ENCODE assay signal across 15 cellular contexts in the genomic region with DNA sequence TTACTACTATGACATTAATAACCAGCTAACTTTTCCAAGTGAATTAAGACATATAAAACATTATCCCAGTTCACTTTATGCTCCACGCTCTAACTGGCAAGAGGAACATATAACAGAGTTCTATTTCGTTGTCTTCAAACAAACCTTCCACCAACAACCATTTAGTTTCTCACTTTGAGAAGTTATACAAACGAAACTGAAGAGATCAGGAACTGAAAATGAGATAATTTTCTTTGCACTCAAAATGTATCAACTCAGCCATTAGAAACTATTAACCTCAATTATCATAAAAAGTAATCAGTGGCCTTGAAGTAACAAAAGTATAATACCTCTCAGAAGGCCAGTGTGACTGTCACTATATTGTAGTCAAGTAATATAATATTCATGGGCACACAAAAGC.
DNase-seq lines count a peak whose midpoint lies in the region; ATAC-seq, FAIRE-seq and TF ChIP-seq lines count a peak whose summit lies in the region.
"Had no signal": no experiment of that assay in that cellular context is flagged by ENCODE, and none has a peak within 500 bp of the region (broad histone marks: within the 10 kb centered on the region; RNA-seq: fewer than 3 reads in every experiment).

No MANE protein-coding gene starts in this region.

- peaks cover 30% of the 10 kb centered on the region for H3K36me3 Mint-ChIP-seq in activated CD8-positive, alpha-beta T cell treated with anti-CD3 and anti-CD28 coated beads for 36 hours (ENCODE audit: low read depth)
- peaks cover 23 to 42% of the 10 kb centered on the region in 2 donors for H3K36me3 Mint-ChIP-seq in CD14-positive monocyte

- WGBS in spleen, 5 donors = 58 to 84% (median 65%) methylated on average over 3 of the region's 3 CpGs

- no peaks in the 10 kb centered on the region for H3K9me3 Mint-ChIP-seq in activated CD8-positive, alpha-beta T cell treated with anti-CD3 and anti-CD28 coated beads for 36 hours
- peaks cover 0 to 12% (median 2%) of the 10 kb centered on the region in 7 donors for H3K9me3 Mint-ChIP-seq in CD14-positive monocyte

- intact Hi-C loops in activated CD8-positive, alpha-beta T cell treated with anti-CD3 and anti-CD28 coated beads for 36 hours (cut with micrococcal nuclease) = no loop called here
- intact Hi-C loops in spleen (cut with DNase I; ENCODE audit: low total_unique reads) = no loop called here
- intact Hi-C loops in CD14-positive monocyte (cut with micrococcal nuclease) = no loop called here

- H3K4me1 Mint-ChIP-seq in activated CD8-positive, alpha-beta T cell treated with anti-CD3 and anti-CD28 coated beads for 36 hours (ENCODE audit: low read depth) = no peaks in the 10 kb centered on the region
- H3K4me1 Mint-ChIP-seq in CD14-positive monocyte = no peaks in the 10 kb centered on the region

- no peak for DNase-seq in activated CD8-positive, alpha-beta T cell treated with anti-CD3 and anti-CD28 coated beads for 36 hours
- no peak for DNase-seq in activated CD4-positive, alpha-beta T cell treated with anti-CD3 and anti-CD28 coated beads, Interleukin-2, amount 50 U/mL, for 48 hours
- DNase-seq in spleen = no peak
- no peak for DNase-seq in CD14-positive monocyte (ENCODE audit: low spot score)
- DNase-seq: CD4-positive, CD25-positive, alpha-beta regulatory T cell; GDM1; glutamatergic neuron; H9; NCI-H2171; occipital lobe; RPMI8226 had no signal

- no peaks in the 10 kb centered on the region for H3K27me3 Mint-ChIP-seq in activated CD8-positive, alpha-beta T cell treated with anti-CD3 and anti-CD28 coated beads for 36 hours
- no peaks in the 10 kb centered on the region for H3K27me3 Mint-ChIP-seq in CD14-positive monocyte (ENCODE audit: low read depth in 3 of 3)
- H3K27me3 Mint-ChIP-seq: CD4-positive, CD25-positive, alpha-beta regulatory T cell had no signal

- H3K4me1 ChIP-seq in spleen = no peaks in the 10 kb centered on the region

- no peak overlapping the region for H3K27ac Mint-ChIP-seq in activated CD8-positive, alpha-beta T cell treated with anti-CD3 and anti-CD28 coated beads for 36 hours
- H3K27ac Mint-ChIP-seq in CD14-positive monocyte = no peak overlapping the region
- H3K27ac Mint-ChIP-seq: CD4-positive, CD25-positive, alpha-beta regulatory T cell; H9 had no signal

- H3K27ac ChIP-seq in spleen = no peak overlapping the region

- H3K4me3 ChIP-seq in spleen = no peak overlapping the region

- ATAC-seq in GM18907 (IDR thresholded peaks at IDR 0.05; ENCODE audit: unreplicated experiment) (peak; percentile 89), GM21717 (IDR thresholded peaks at IDR 0.05; ENCODE audit: unreplicated experiment) (peak; percentile 98), HG03135 (IDR thresholded peaks at IDR 0.05; ENCODE audit: unreplicated experiment) (peak; percentile 91)
- ATAC-seq in activated CD8-positive, alpha-beta T cell treated with anti-CD3 and anti-CD28 coated beads for 36 hours = no peak

- FAIRE-seq in colon (lab: Jason Lieb, UNC) = peak; percentile 72

- TF ChIP-seq POLR2A in spleen (IDR thresholded peaks at IDR 0.05) = no peak

- H3K36me3 ChIP-seq in spleen = peaks cover 0 to 43% (median 6%) of the 10 kb centered on the region in 6 donors

- no peak for TF ChIP-seq CTCF in activated CD8-positive, alpha-beta T cell treated with anti-CD3 and anti-CD28 coated beads for 36 hours (IDR thresholded peaks at IDR 0.05)
- TF ChIP-seq CTCF in spleen (IDR thresholded peaks at IDR 0.05 in 8 of 11, conservative IDR thresholded peaks at IDR 0.05 in 3 of 11) = no peak
- no peak for TF ChIP-seq CTCF in CD14-positive monocyte (IDR thresholded peaks at IDR 0.05)

- no peaks in the 10 kb centered on the region for H3K27me3 ChIP-seq in spleen (replicated peaks in 1 of 7)

- no peak overlapping the region for H3K4me3 Mint-ChIP-seq in activated CD8-positive, alpha-beta T cell treated with anti-CD3 and anti-CD28 coated beads for 36 hours
- no peak overlapping the region for H3K4me3 Mint-ChIP-seq in CD14-positive monocyte
- H3K4me3 Mint-ChIP-seq: CD4-positive, CD25-positive, alpha-beta regulatory T cell; H9 had no signal

- POLR2A ChIA-PET in activated CD8-positive, alpha-beta T cell treated with anti-CD3 and anti-CD28 coated beads for 36 hours (lab: Charles Lee) = no interaction called here

- no peaks in the 10 kb centered on the region for H3K9me3 ChIP-seq in spleen

- CTCF ChIA-PET in activated CD8-positive, alpha-beta T cell treated with anti-CD3 and anti-CD28 coated beads for 36 hours (lab: Charles Lee) = no interaction called here
